Comparison of ENCODE assay signal across 26 cellular contexts in the genomic region with DNA sequence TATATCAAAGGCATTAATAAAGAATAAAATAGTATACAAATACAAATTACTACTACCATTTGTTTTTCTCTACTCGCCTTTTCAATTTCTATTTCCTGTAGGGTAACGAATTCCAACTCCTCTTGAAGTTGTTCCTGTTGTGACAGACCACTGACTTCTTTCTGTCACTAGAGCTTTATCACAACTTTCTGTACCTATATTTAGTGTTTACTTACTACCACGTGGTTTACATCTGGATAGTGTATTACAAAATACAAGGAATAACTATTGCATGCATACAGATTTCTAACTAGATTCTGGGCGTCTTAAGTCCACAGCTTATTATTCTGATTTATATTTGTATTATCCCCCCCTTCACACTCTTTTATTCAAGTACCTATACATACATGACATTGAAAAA.
"Had no signal": no experiment of that assay in that cellular context is flagged by ENCODE, and none has a peak within 500 bp of the region (broad histone marks: within the 10 kb centered on the region; RNA-seq: fewer than 3 reads in every experiment).

No MANE protein-coding gene starts in this region.

- ATAC-seq: activated CD4-positive, alpha-beta T cell treated with anti-CD3 and anti-CD28 coated beads for 36 hours; activated CD8-positive, alpha-beta memory T cell treated with anti-CD3 and anti-CD28 coated beads, Interleukin-2, amount 10 ng/mL, durations not matched to agents 7 days and 5 days; activated CD8-positive, alpha-beta T cell treated with anti-CD3 and anti-CD28 coated beads, Interleukin-2, amount 10 ng/mL, durations not matched to agents 7 days and 5 days; activated naive CD8-positive, alpha-beta T cell treated with anti-CD3 and anti-CD28 coated beads, Interleukin-2, amount 50 U/mL, for 24 hours; body of pancreas; esophagus mucosa had no signal

- DNase-seq: activated CD4-positive, alpha-beta memory T cell treated with anti-CD3 and anti-CD28 coated beads for 36 hours; activated CD4-positive, alpha-beta T cell treated with anti-CD3 and anti-CD28 coated beads for 36 hours; activated CD4-positive, alpha-beta T cell treated with anti-CD3 and anti-CD28 coated beads, Interleukin-2, amount 10 ng/mL, durations not matched to agents 24 days and 14 days; activated CD4-positive, CD25-positive, alpha-beta regulatory T cell; activated CD4-positive, CD25-positive, alpha-beta regulatory T cell treated with anti-CD3 and anti-CD28 coated beads, Interleukin-2, amount 50 U/mL, for 72 hours; activated CD8-positive, alpha-beta memory T cell treated with anti-CD3 and anti-CD28 coated beads, Interleukin-2, amount 10 ng/mL, durations not matched to agents 7 days and 5 days; activated CD8-positive, alpha-beta memory T cell treated with anti-CD3 and anti-CD28 coated beads, Interleukin-2, amount 50 U/mL, for 4 hours; activated CD8-positive, alpha-beta T cell treated with anti-CD3 and anti-CD28 coated beads, Interleukin-2, amount 10 ng/mL, durations not matched to agents 7 days and 5 days; activated effector memory CD4-positive, alpha-beta T cell treated with anti-CD3 and anti-CD28 coated beads, Interleukin-2, amount 50 U/mL, for 16 hours; activated naive CD4-positive, alpha-beta T cell treated with anti-CD3 and anti-CD28 coated beads for 36 hours; activated naive CD8-positive, alpha-beta T cell treated with anti-CD3 and anti-CD28 coated beads for 36 hours; activated naive CD8-positive, alpha-beta T cell treated with anti-CD3 and anti-CD28 coated beads, Interleukin-2, amount 50 U/mL, for 24 hours; activated T-cell treated with anti-CD3 and anti-CD28 coated beads, Interleukin-2, amount 50 U/mL, for 1 hour; activated T-cell treated with anti-CD3 and anti-CD28 coated beads, Interleukin-2, amount 50 U/mL, for 48 hours; adrenal gland; amygdala; aorta; body of pancreas; central memory CD4-positive, alpha-beta T cell; cerebellar nuclear complex; colonic mucosa; effector CD8-positive, alpha-beta T cell; foreskin fibroblast; head of caudate nucleus; T-helper 2 cell had no signal

- H3K9me3 ChIP-seq: adrenal gland, body of pancreas, colonic mucosa had no signal

- H3K36me3 ChIP-seq: adrenal gland, colonic mucosa had no signal

- H3K4me1 ChIP-seq: adrenal gland, colonic mucosa had no signal

- H3K4me3 ChIP-seq: adrenal gland, body of pancreas, colonic mucosa had no signal

- H3K27ac ChIP-seq: adrenal gland, body of pancreas, colonic mucosa had no signal

- H3K27me3 ChIP-seq: adrenal gland, body of pancreas, colonic mucosa had no signal
